ENCODE assay signal across 8 cellular contexts in the genomic region with DNA sequence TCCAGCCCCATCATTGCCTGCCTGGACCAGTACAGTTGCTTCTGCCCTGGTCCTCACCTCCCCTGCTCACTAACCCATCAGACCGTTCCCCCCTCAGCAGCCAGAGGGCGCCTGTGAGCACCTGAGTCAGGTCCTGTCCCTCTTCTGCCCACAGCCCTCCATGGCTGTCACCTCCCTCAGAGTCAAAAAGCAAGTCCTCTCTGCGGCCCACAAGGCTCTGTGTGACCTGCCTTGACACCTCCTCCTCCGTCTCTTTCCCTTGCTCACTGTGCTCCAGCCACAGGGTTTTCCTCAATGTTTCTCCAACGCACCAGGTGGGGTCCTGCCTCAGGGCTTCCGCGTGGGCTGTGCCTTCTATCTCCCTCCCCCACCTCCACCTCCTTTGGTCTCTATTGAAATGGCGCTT. TPM values are rescaled to one million over a fixed set of nuclear protein-coding genes. Genes with fewer than 3 reads are reported as not detected.
DNase-seq lines count a peak whose midpoint lies in the region; ATAC-seq and TF ChIP-seq lines count a peak whose summit lies in the region.

No MANE protein-coding gene starts in this region.

- no peaks in the 10 kb centered on the region for H3K27me3 ChIP-seq in right atrium auricular region

- H3K9me3 ChIP-seq in right atrium auricular region, result no peaks in the 10 kb centered on the region

- DNase-seq in DMS153 treated with DMSO at 0.1 percent for 48 hours (lab: John Stamatoyannopoulos, UW; ENCODE audit: unreplicated experiment) (peak; percentile 22), DMS153 (lab: John Stamatoyannopoulos, UW) (no peak), NCI-H460 (ENCODE audit: extremely low read depth, low read depth) (peak; percentile 23), right atrium auricular region (ENCODE audit: low spot score) (no peak)
- DNase-seq in activated T-cell treated with anti-CD3 and anti-CD28 coated beads, Interleukin-2, amount 50 U/mL, for 48 hours, result peak; percentile 82 to 84
- peak; percentile 63 to 77 for DNase-seq in stimulated activated CD4-positive, alpha-beta T cell treated with anti-CD3 and anti-CD28 coated beads, Interleukin-2, amount 100 ng/mL, for 24 hours

- no peak overlapping the region for H3K27ac ChIP-seq in right atrium auricular region

- no peaks in the 10 kb centered on the region for H3K36me3 ChIP-seq in right atrium auricular region

- H3K4me3 ChIP-seq in right atrium auricular region, result no peak overlapping the region

- no peaks in the 10 kb centered on the region for H3K4me1 ChIP-seq in right atrium auricular region

- no peak for ATAC-seq in GM19328 (IDR thresholded peaks at IDR 0.05; ENCODE audit: unreplicated experiment)
- no peak for ATAC-seq in GM19395 (IDR thresholded peaks at IDR 0.05; ENCODE audit: unreplicated experiment)

- TF ChIP-seq CTCF in right atrium auricular region (IDR thresholded peaks at IDR 0.05), result peak; percentile 19 to 54

RNA-seq across cellular contexts. Expression of gene PTPRS, which starts 29.4 kb away (rescaled TPM):
- 27.3 and 29.1 TPM in 2 replicates for total RNA-seq in NCI-H460 (2014; rRNA removed; shearing (Covaris generic))
- 54.0 and 56.2 TPM in 2 replicates for polyA plus RNA-seq in NCI-H460 (2014; cell fraction: nucleus; rRNA removed)
- total RNA-seq in right atrium auricular region, result 100 to 1,000 TPM; 138 to 190 TPM

Comparison
In these comparisons a context has a peak if more than half of its experiments do, and no peak if none do; other contexts are left out.
1. DNase-seq: peak in DMS153 treated with DMSO at 0.1 percent for 48 hours (single experiment), NCI-H460 (single experiment), activated T-cell treated with anti-CD3 and anti-CD28 coated beads, Interleukin-2, amount 50 U/mL, for 48 hours (2 of 2) and stimulated activated CD4-positive, alpha-beta T cell treated with anti-CD3 and anti-CD28 coated beads, Interleukin-2, amount 100 ng/mL, for 24 hours (2 of 2); none in DMS153 (single experiment) and right atrium auricular region (single experiment).